In the genomic region with DNA sequence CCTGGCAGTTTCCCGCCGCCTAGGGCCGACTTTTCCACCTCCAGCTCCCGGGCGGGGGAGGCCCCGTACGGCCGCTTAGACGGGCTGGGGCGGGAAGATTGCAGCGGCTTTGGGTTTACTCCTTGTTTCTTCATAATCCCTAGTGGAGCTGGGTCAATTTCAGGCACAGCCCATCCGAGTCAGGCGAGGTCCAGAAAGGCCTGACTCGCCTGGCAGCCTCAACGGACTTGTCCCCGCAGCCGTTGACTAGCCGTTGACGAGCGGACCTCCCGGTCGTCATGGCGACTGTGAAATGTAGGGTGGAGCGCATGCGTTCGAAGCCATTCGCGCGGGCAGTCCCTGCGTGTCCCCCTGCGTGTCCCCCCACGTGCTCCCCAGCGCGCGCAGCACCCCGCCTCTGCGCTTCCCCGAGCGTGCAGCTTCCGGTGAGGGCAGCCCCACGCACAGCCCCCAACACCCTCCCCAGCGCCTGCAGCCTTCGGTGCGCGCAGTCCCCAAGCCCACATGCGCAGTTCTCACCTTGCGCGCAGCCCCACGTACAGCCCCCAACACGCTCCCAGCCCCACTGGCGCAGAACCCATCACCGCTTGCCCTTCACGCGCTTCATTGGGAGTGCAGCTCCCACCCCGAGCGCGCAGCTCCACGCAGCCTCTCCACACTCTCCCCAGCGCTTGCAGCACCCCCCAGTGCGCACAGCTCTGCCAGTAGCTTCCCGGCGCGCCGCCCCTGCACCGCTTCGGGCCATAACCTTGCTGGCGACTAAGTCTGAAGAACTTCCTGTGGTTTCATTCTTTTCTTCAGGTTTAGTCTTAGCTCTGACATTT, we compare ENCODE assay signal across 1 cellular context.
A peak's percentile ranks its signal among the peaks of the same experiment; 100 is the strongest.
TF ChIP-seq lines count a peak whose summit lies in the region.

No MANE protein-coding gene starts in this region.

TF ChIP-seq in HEK293, 187 proteins besides CTCF, POLR2A, EP300 and RAD21 (continued from another document):
- TF ChIP-seq, protein P1, sequence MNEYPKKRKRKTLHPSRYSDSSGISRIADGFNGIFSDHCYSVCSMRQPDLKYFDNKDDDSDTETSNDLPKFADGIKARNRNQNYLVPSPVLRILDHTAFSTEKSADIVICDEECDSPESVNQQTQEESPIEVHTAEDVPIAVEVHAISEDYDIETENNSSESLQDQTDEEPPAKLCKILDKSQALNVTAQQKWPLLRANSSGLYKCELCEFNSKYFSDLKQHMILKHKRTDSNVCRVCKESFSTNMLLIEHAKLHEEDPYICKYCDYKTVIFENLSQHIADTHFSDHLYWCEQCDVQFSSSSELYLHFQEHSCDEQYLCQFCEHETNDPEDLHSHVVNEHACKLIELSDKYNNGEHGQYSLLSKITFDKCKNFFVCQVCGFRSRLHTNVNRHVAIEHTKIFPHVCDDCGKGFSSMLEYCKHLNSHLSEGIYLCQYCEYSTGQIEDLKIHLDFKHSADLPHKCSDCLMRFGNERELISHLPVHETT (tag by site-specific recombination; IDR thresholded peaks at IDR 0.05): no peak
- TF ChIP-seq WT1 (tag by site-specific recombination; IDR thresholded peaks at IDR 0.05): no peak
- TF ChIP-seq ZBTB20 (tag by site-specific recombination; IDR thresholded peaks at IDR 0.05): no peak
- no peak for TF ChIP-seq ZSCAN16 (tag by site-specific recombination; IDR thresholded peaks at IDR 0.05)
- no peak for TF ChIP-seq SCRT2 (tag by site-specific recombination; IDR thresholded peaks at IDR 0.05)
- TF ChIP-seq, protein P2, sequence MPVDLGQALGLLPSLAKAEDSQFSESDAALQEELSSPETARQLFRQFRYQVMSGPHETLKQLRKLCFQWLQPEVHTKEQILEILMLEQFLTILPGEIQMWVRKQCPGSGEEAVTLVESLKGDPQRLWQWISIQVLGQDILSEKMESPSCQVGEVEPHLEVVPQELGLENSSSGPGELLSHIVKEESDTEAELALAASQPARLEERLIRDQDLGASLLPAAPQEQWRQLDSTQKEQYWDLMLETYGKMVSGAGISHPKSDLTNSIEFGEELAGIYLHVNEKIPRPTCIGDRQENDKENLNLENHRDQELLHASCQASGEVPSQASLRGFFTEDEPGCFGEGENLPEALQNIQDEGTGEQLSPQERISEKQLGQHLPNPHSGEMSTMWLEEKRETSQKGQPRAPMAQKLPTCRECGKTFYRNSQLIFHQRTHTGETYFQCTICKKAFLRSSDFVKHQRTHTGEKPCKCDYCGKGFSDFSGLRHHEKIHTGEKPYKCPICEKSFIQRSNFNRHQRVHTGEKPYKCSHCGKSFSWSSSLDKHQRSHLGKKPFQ (tag by site-specific recombination; IDR thresholded peaks at IDR 0.05): 0 out of 2 replicates have a peak, but pooled peaks have one; percentile 17
- no peak for TF ChIP-seq ZNF626 (tag by site-specific recombination; IDR thresholded peaks at IDR 0.05)
- TF ChIP-seq, protein P3, sequence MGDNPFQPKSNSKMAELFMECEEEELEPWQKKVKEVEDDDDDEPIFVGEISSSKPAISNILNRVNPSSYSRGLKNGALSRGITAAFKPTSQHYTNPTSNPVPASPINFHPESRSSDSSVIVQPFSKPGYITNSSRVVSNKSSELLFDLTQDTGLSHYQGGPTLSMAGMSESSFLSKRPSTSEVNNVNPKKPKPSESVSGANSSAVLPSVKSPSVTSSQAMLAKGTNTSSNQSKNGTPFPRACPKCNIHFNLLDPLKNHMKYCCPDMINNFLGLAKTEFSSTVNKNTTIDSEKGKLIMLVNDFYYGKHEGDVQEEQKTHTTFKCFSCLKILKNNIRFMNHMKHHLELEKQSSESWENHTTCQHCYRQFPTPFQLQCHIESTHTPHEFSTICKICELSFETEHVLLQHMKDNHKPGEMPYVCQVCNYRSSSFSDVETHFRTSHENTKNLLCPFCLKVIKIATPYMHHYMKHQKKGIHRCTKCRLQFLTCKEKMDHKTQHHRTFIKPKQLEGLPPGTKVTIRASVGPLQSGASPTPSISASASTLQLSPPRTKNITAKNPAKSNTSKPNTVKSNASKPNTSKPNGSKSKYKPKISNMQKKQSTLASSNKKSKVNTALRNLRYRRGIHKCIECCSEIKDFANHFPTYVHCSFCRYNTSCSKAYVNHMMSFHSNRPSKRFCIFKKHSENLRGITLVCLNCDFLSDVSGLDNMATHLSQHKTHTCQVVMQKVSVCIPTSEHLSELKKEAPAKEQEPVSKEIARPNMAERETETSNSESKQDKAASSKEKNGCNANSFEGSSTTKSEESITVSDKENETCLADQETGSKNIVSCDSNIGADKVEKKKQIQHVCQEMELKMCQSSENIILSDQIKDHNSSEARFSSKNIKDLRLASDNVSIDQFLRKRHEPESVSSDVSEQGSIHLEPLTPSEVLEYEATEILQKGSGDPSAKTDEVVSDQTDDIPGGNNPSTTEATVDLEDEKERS (tag by site-specific recombination; IDR thresholded peaks at IDR 0.05): no peak
- TF ChIP-seq ZNF248 (tag by site-specific recombination; IDR thresholded peaks at IDR 0.05): no peak
- no peak for TF ChIP-seq PRDM1 (tag by site-specific recombination; IDR thresholded peaks at IDR 0.05)
- no peak for TF ChIP-seq ZNF837 (tag by site-specific recombination; IDR thresholded peaks at IDR 0.05)
- TF ChIP-seq ZNF707 (tag by site-specific recombination; IDR thresholded peaks at IDR 0.05): no peak
- TF ChIP-seq SALL2 (tag by site-specific recombination; IDR thresholded peaks at IDR 0.05; ENCODE audit: borderline replicate concordance): no peak
- TF ChIP-seq ZNF404 (tag by site-specific recombination; IDR thresholded peaks at IDR 0.05): no peak
- TF ChIP-seq ZNF621 (tag by site-specific recombination; IDR thresholded peaks at IDR 0.05): no peak
- peak; percentile 33 for TF ChIP-seq SP2 (tag by site-specific recombination; IDR thresholded peaks at IDR 0.05)
- TF ChIP-seq, protein P4, sequence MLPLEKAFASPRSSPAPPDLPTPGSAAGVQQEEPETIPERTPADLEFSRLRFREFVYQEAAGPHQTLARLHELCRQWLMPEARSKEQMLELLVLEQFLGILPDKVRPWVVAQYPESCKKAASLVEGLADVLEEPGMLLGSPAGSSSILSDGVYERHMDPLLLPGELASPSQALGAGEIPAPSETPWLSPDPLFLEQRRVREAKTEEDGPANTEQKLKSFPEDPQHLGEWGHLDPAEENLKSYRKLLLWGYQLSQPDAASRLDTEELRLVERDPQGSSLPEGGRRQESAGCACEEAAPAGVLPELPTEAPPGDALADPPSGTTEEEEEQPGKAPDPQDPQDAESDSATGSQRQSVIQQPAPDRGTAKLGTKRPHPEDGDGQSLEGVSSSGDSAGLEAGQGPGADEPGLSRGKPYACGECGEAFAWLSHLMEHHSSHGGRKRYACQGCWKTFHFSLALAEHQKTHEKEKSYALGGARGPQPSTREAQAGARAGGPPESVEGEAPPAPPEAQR (tag by site-specific recombination; IDR thresholded peaks at IDR 0.05): no peak
- TF ChIP-seq HOXC10 (CRISPR knock-in tag; IDR thresholded peaks at IDR 0.05): no peak
- TF ChIP-seq ZBTB17 (tag by site-specific recombination; IDR thresholded peaks at IDR 0.05): no peak
- TF ChIP-seq, protein P5, sequence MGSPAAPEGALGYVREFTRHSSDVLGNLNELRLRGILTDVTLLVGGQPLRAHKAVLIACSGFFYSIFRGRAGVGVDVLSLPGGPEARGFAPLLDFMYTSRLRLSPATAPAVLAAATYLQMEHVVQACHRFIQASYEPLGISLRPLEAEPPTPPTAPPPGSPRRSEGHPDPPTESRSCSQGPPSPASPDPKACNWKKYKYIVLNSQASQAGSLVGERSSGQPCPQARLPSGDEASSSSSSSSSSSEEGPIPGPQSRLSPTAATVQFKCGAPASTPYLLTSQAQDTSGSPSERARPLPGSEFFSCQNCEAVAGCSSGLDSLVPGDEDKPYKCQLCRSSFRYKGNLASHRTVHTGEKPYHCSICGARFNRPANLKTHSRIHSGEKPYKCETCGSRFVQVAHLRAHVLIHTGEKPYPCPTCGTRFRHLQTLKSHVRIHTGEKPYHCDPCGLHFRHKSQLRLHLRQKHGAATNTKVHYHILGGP (tag by site-specific recombination; IDR thresholded peaks at IDR 0.05): no peak
- TF ChIP-seq, protein P6, sequence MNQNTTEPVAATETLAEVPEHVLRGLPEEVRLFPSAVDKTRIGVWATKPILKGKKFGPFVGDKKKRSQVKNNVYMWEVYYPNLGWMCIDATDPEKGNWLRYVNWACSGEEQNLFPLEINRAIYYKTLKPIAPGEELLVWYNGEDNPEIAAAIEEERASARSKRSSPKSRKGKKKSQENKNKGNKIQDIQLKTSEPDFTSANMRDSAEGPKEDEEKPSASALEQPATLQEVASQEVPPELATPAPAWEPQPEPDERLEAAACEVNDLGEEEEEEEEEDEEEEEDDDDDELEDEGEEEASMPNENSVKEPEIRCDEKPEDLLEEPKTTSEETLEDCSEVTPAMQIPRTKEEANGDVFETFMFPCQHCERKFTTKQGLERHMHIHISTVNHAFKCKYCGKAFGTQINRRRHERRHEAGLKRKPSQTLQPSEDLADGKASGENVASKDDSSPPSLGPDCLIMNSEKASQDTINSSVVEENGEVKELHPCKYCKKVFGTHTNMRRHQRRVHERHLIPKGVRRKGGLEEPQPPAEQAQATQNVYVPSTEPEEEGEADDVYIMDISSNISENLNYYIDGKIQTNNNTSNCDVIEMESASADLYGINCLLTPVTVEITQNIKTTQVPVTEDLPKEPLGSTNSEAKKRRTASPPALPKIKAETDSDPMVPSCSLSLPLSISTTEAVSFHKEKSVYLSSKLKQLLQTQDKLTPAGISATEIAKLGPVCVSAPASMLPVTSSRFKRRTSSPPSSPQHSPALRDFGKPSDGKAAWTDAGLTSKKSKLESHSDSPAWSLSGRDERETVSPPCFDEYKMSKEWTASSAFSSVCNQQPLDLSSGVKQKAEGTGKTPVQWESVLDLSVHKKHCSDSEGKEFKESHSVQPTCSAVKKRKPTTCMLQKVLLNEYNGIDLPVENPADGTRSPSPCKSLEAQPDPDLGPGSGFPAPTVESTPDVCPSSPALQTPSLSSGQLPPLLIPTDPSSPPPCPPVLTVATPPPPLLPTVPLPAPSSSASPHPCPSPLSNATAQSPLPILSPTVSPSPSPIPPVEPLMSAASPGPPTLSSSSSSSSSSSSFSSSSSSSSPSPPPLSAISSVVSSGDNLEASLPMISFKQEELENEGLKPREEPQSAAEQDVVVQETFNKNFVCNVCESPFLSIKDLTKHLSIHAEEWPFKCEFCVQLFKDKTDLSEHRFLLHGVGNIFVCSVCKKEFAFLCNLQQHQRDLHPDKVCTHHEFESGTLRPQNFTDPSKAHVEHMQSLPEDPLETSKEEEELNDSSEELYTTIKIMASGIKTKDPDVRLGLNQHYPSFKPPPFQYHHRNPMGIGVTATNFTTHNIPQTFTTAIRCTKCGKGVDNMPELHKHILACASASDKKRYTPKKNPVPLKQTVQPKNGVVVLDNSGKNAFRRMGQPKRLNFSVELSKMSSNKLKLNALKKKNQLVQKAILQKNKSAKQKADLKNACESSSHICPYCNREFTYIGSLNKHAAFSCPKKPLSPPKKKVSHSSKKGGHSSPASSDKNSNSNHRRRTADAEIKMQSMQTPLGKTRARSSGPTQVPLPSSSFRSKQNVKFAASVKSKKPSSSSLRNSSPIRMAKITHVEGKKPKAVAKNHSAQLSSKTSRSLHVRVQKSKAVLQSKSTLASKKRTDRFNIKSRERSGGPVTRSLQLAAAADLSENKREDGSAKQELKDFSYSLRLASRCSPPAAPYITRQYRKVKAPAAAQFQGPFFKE (tag by site-specific recombination; IDR thresholded peaks at IDR 0.05; ENCODE audit: borderline replicate concordance): no peak
- no peak for TF ChIP-seq ZNF521 (tag by site-specific recombination; IDR thresholded peaks at IDR 0.05)
- TF ChIP-seq, protein P7, sequence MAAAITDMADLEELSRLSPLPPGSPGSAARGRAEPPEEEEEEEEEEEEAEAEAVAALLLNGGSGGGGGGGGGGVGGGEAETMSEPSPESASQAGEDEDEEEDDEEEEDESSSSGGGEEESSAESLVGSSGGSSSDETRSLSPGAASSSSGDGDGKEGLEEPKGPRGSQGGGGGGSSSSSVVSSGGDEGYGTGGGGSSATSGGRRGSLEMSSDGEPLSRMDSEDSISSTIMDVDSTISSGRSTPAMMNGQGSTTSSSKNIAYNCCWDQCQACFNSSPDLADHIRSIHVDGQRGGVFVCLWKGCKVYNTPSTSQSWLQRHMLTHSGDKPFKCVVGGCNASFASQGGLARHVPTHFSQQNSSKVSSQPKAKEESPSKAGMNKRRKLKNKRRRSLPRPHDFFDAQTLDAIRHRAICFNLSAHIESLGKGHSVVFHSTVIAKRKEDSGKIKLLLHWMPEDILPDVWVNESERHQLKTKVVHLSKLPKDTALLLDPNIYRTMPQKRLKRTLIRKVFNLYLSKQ (tag by site-specific recombination; IDR thresholded peaks at IDR 0.05; ENCODE audit: borderline replicate concordance): no peak
- no peak for TF ChIP-seq ZNF112 (tag by site-specific recombination; IDR thresholded peaks at IDR 0.05)
- no peak for TF ChIP-seq ZNF324 (tag by site-specific recombination; IDR thresholded peaks at IDR 0.05)
- TF ChIP-seq, protein P8, sequence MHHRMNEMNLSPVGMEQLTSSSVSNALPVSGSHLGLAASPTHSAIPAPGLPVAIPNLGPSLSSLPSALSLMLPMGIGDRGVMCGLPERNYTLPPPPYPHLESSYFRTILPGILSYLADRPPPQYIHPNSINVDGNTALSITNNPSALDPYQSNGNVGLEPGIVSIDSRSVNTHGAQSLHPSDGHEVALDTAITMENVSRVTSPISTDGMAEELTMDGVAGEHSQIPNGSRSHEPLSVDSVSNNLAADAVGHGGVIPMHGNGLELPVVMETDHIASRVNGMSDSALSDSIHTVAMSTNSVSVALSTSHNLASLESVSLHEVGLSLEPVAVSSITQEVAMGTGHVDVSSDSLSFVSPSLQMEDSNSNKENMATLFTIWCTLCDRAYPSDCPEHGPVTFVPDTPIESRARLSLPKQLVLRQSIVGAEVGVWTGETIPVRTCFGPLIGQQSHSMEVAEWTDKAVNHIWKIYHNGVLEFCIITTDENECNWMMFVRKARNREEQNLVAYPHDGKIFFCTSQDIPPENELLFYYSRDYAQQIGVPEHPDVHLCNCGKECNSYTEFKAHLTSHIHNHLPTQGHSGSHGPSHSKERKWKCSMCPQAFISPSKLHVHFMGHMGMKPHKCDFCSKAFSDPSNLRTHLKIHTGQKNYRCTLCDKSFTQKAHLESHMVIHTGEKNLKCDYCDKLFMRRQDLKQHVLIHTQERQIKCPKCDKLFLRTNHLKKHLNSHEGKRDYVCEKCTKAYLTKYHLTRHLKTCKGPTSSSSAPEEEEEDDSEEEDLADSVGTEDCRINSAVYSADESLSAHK (tag by site-specific recombination; IDR thresholded peaks at IDR 0.05): no peak
- TF ChIP-seq GLI2 (tag by site-specific recombination; IDR thresholded peaks at IDR 0.05; ENCODE audit: borderline replicate concordance, low read depth): no peak
- no peak for TF ChIP-seq TCF7L2 (IDR thresholded peaks at IDR 0.05; ENCODE audit: borderline replicate concordance, low read depth, low read length)
